In genomic region chr19:14089412-14089661, GRCh38 we compare ENCODE assay signal across 8 cellular contexts. TPM values are rescaled to one million over a fixed set of nuclear protein-coding genes. Genes with fewer than 3 reads are reported as not detected.
DNase-seq lines count a peak whose midpoint lies in the region; ATAC-seq, FAIRE-seq and TF ChIP-seq lines count a peak whose summit lies in the region.

No MANE protein-coding gene starts in this region.

- no peak for FAIRE-seq in kidney (lab: Jason Lieb, UNC)

- intact Hi-C loops in Right ventricle myocardium superior (cut with DNase I) (no loop called here), kidney (cut with DNase I) (no loop called here)
- intact Hi-C loops in activated T-helper 1 cell treated with anti-CD3 and anti-CD28 coated beads, Interleukin-12 subunit alpha, Interleukin-12 subunit beta, Interleukin-2, Interleukin-4 antibody, amounts not matched to agents 30 ng/mL and 10 ng/mL and 1 ng/mL, durations not matched to agents 14 hours and 24 hours and 36 hours (cut with micrococcal nuclease): no loop called here

- H3K9me3 Mint-ChIP-seq in activated T-helper 1 cell treated with anti-CD3 and anti-CD28 coated beads, Interleukin-12 subunit alpha, Interleukin-12 subunit beta, Interleukin-2, Interleukin-4 antibody, amounts not matched to agents 30 ng/mL and 10 ng/mL and 1 ng/mL, durations not matched to agents 14 hours and 24 hours and 36 hours: peaks cover 7% of the 10 kb centered on the region

- TF ChIP-seq CTCF in cardiac muscle cell (IDR thresholded peaks at IDR 0.05; ENCODE audit: low read depth, low read length) (peak; percentile 24), kidney (IDR thresholded peaks at IDR 0.05; ENCODE audit: borderline replicate concordance, extremely low read depth, insufficient read depth) (no peak)

- WGBS in thymus: 41% methylated on average over 16 of the region's 16 CpGs

- no peaks in the 10 kb centered on the region for H3K27me3 ChIP-seq in cardiac muscle cell
- H3K27me3 ChIP-seq in thymus (ENCODE audit: control insufficient read depth, insufficient read depth): no peaks in the 10 kb centered on the region

- peak overlapping the region; percentile 85 for H3K4me3 Mint-ChIP-seq in activated T-helper 1 cell treated with anti-CD3 and anti-CD28 coated beads, Interleukin-12 subunit alpha, Interleukin-12 subunit beta, Interleukin-2, Interleukin-4 antibody, amounts not matched to agents 30 ng/mL and 10 ng/mL and 1 ng/mL, durations not matched to agents 14 hours and 24 hours and 36 hours

- peaks cover 16% of the 10 kb centered on the region for H3K4me1 Mint-ChIP-seq in activated T-helper 1 cell treated with anti-CD3 and anti-CD28 coated beads, Interleukin-12 subunit alpha, Interleukin-12 subunit beta, Interleukin-2, Interleukin-4 antibody, amounts not matched to agents 30 ng/mL and 10 ng/mL and 1 ng/mL, durations not matched to agents 14 hours and 24 hours and 36 hours (ENCODE audit: low read depth)

- H3K27me3 Mint-ChIP-seq in activated T-helper 1 cell treated with anti-CD3 and anti-CD28 coated beads, Interleukin-12 subunit alpha, Interleukin-12 subunit beta, Interleukin-2, Interleukin-4 antibody, amounts not matched to agents 30 ng/mL and 10 ng/mL and 1 ng/mL, durations not matched to agents 14 hours and 24 hours and 36 hours (ENCODE audit: insufficient read depth): no peaks in the 10 kb centered on the region

- ATAC-seq in Right ventricle myocardium superior (ENCODE audit: poor library complexity) (no peak), GM21737 (IDR thresholded peaks at IDR 0.05; ENCODE audit: unreplicated experiment) (no peak)

- H3K36me3 ChIP-seq in cardiac muscle cell (peaks cover 8% of the 10 kb centered on the region), kidney (ENCODE audit: control insufficient read depth in 1 of 2, insufficient read depth in 2 of 2, low read length in 2 of 2) (peaks cover 0 to 2% of the 10 kb centered on the region in 2 donors), thymus (ENCODE audit: control insufficient read depth, insufficient read depth) (peaks cover 25% of the 10 kb centered on the region)

- H3K9me3 ChIP-seq in cardiac muscle cell (ENCODE audit: low read depth): no peaks in the 10 kb centered on the region
- peaks cover 4 to 8% of the 10 kb centered on the region in 2 donors for H3K9me3 ChIP-seq in kidney (ENCODE audit: control insufficient read depth in 1 of 2, low read length in 2 of 2)
- peaks cover 2% of the 10 kb centered on the region for H3K9me3 ChIP-seq in thymus (ENCODE audit: control insufficient read depth)

- peaks cover 30% of the 10 kb centered on the region for H3K36me3 Mint-ChIP-seq in activated T-helper 1 cell treated with anti-CD3 and anti-CD28 coated beads, Interleukin-12 subunit alpha, Interleukin-12 subunit beta, Interleukin-2, Interleukin-4 antibody, amounts not matched to agents 30 ng/mL and 10 ng/mL and 1 ng/mL, durations not matched to agents 14 hours and 24 hours and 36 hours (ENCODE audit: low read depth)

- H3K4me3 ChIP-seq in cardiac muscle cell (peak overlapping the region; percentile 89), kidney (ENCODE audit: low read length in 2 of 2) (peak overlapping the region; percentile 34 to 43), thymus (ENCODE audit: low read length) (peak overlapping the region; percentile 89)

- DNase-seq in cardiac muscle cell (ENCODE audit: low read depth in 1 of 2, low spot score in 1 of 2): peak in 1 of 2 donors; percentile 33
- DNase-seq in Right ventricle myocardium superior: no peak
- no peak for DNase-seq in activated T-helper 1 cell treated with anti-CD3 and anti-CD28 coated beads, Interleukin-12 subunit alpha, Interleukin-12 subunit beta, Interleukin-2, Interleukin-4 antibody, amounts not matched to agents 30 ng/mL and 10 ng/mL and 1 ng/mL, durations not matched to agents 14 hours and 24 hours and 36 hours (ENCODE audit: low spot score)
- no peak for DNase-seq in kidney
- DNase-seq in mucosa of gallbladder (ENCODE audit: low spot score): no peak
- DNase-seq in NCI-H510A (lab: John Stamatoyannopoulos, UW): no peak

- no peak overlapping the region for H3K27ac ChIP-seq in cardiac muscle cell
- no peak overlapping the region for H3K27ac ChIP-seq in kidney (ENCODE audit: low read depth in 2 of 2, low read length in 2 of 2)
- H3K27ac ChIP-seq in thymus (ENCODE audit: low read depth): no peak overlapping the region

- H3K27ac Mint-ChIP-seq in activated T-helper 1 cell treated with anti-CD3 and anti-CD28 coated beads, Interleukin-12 subunit alpha, Interleukin-12 subunit beta, Interleukin-2, Interleukin-4 antibody, amounts not matched to agents 30 ng/mL and 10 ng/mL and 1 ng/mL, durations not matched to agents 14 hours and 24 hours and 36 hours: peak overlapping the region; percentile 87

- no peak overlapping the region for H3K9ac ChIP-seq in kidney (ENCODE audit: low read length in 2 of 2)

- peaks cover 9% of the 10 kb centered on the region for H3K4me1 ChIP-seq in cardiac muscle cell (ENCODE audit: low read depth)
- H3K4me1 ChIP-seq in kidney (ENCODE audit: control insufficient read depth in 1 of 2, insufficient read depth in 1 of 2, low read depth in 1 of 2, low read length in 2 of 2): no peaks in the 10 kb centered on the region
- peaks cover 7% of the 10 kb centered on the region for H3K4me1 ChIP-seq in thymus (ENCODE audit: control insufficient read depth, insufficient read depth, low read length)

RNA-seq across cellular contexts. Expression of gene SAMD1, which starts 1.2 kb away (rescaled TPM):
- total RNA-seq in cardiac muscle cell: 112 and 158 TPM in 2 replicates
- 130 and 136 TPM in 2 replicates for polyA plus RNA-seq in cardiac muscle cell
- 51.1 TPM for total RNA-seq in Right ventricle myocardium superior
- 130 TPM in 2 replicates for total RNA-seq in activated T-helper 1 cell treated with anti-CD3 and anti-CD28 coated beads, Interleukin-12 subunit alpha, Interleukin-12 subunit beta, Interleukin-2, Interleukin-4 antibody, amounts not matched to agents 30 ng/mL and 10 ng/mL and 1 ng/mL, durations not matched to agents 14 hours and 24 hours and 36 hours
- total RNA-seq in kidney: 28.3 TPM
- 23.3 TPM for polyA plus RNA-seq in kidney (ENCODE audit: insufficient read depth, low read depth, low replicate concordance)
- polyA plus RNA-seq in thymus: 43.6 TPM
- total RNA-seq in mucosa of gallbladder: 56.5 TPM

RNA-seq across cellular contexts. Expression of gene C19orf67, which starts 3.8 kb away (rescaled TPM):
- total RNA-seq in cardiac muscle cell (3.6 and 14.2 TPM in 2 replicates), Right ventricle myocardium superior (not detected), kidney (not detected), mucosa of gallbladder (not detected)
- polyA plus RNA-seq in cardiac muscle cell (4.1 and 7.5 TPM in 2 replicates), kidney (ENCODE audit: insufficient read depth, low read depth, low replicate concordance) (not detected), thymus (0.18 TPM)
- total RNA-seq in activated T-helper 1 cell treated with anti-CD3 and anti-CD28 coated beads, Interleukin-12 subunit alpha, Interleukin-12 subunit beta, Interleukin-2, Interleukin-4 antibody, amounts not matched to agents 30 ng/mL and 10 ng/mL and 1 ng/mL, durations not matched to agents 14 hours and 24 hours and 36 hours: 0.67 and 1.1 TPM in 2 replicates

RNA-seq across cellular contexts. Expression of gene MISP3, which starts 16.8 kb away (rescaled TPM):
- 16.0 and 19.4 TPM in 2 replicates for total RNA-seq in cardiac muscle cell
- 23.2 and 25.6 TPM in 2 replicates for polyA plus RNA-seq in cardiac muscle cell
- 7.9 TPM for total RNA-seq in Right ventricle myocardium superior
- total RNA-seq in activated T-helper 1 cell treated with anti-CD3 and anti-CD28 coated beads, Interleukin-12 subunit alpha, Interleukin-12 subunit beta, Interleukin-2, Interleukin-4 antibody, amounts not matched to agents 30 ng/mL and 10 ng/mL and 1 ng/mL, durations not matched to agents 14 hours and 24 hours and 36 hours: 2.3 TPM in 2 replicates
- total RNA-seq in kidney: 8.7 TPM
- 32.0 TPM for polyA plus RNA-seq in kidney (ENCODE audit: insufficient read depth, low read depth, low replicate concordance)
- polyA plus RNA-seq in thymus: 2.9 TPM
- total RNA-seq in mucosa of gallbladder: 21.6 TPM

RNA-seq across cellular contexts. Expression of gene PALM3, which starts 27.5 kb away (rescaled TPM):
- total RNA-seq in cardiac muscle cell (0.25 and 0.30 TPM in 2 replicates), Right ventricle myocardium superior (not detected), kidney (19.4 TPM), mucosa of gallbladder (42.8 TPM)
- polyA plus RNA-seq in cardiac muscle cell (0.10 and 1.0 TPM in 2 replicates), kidney (ENCODE audit: insufficient read depth, low read depth, low replicate concordance) (45.8 TPM), thymus (0.18 TPM)
- 0.65 TPM in 1 of 2 replicates, not detected in the other for total RNA-seq in activated T-helper 1 cell treated with anti-CD3 and anti-CD28 coated beads, Interleukin-12 subunit alpha, Interleukin-12 subunit beta, Interleukin-2, Interleukin-4 antibody, amounts not matched to agents 30 ng/mL and 10 ng/mL and 1 ng/mL, durations not matched to agents 14 hours and 24 hours and 36 hours

RNA-seq across cellular contexts. Expression of gene PRKACA, which starts 28.2 kb away (rescaled TPM):
- total RNA-seq in cardiac muscle cell: 95.2 and 126 TPM in 2 replicates
- polyA plus RNA-seq in cardiac muscle cell: 30.6 and 33.5 TPM in 2 replicates
- 460 TPM for total RNA-seq in Right ventricle myocardium superior
- 58.6 and 63.7 TPM in 2 replicates for total RNA-seq in activated T-helper 1 cell treated with anti-CD3 and anti-CD28 coated beads, Interleukin-12 subunit alpha, Interleukin-12 subunit beta, Interleukin-2, Interleukin-4 antibody, amounts not matched to agents 30 ng/mL and 10 ng/mL and 1 ng/mL, durations not matched to agents 14 hours and 24 hours and 36 hours
- 92.3 TPM for total RNA-seq in kidney
- 51.4 TPM for polyA plus RNA-seq in kidney (ENCODE audit: insufficient read depth, low read depth, low replicate concordance)
- 36.8 TPM for polyA plus RNA-seq in thymus
- 98.7 TPM for total RNA-seq in mucosa of gallbladder

Comparison
In these comparisons a context has a peak if more than half of its experiments do, and no peak if none do; other contexts are left out.
1. H3K4me3 ChIP-seq: peak in every context shown above with its lines; median percentile 89 in cardiac muscle cell; 89 in thymus; 38 in kidney.